In genomic region chr19:48445606-48446481, GRCh38 we compare ENCODE assay signal across 8 cellular contexts. TPM values are rescaled to one million over a fixed set of nuclear protein-coding genes. Genes with fewer than 3 reads are reported as not detected.
DNase-seq lines count a peak whose midpoint lies in the region; ATAC-seq, FAIRE-seq and TF ChIP-seq lines count a peak whose summit lies in the region.

Gene GRWD1 (plus strand): TSS chr19:48445983. CDS start chr19:48446006, 23 bp downstream.

- FAIRE-seq in kidney (lab: Jason Lieb, UNC), result peak; percentile 82

- ATAC-seq in GM19035 (IDR thresholded peaks at IDR 0.05; ENCODE audit: unreplicated experiment) (peak; percentile 81), HG03432 (IDR thresholded peaks at IDR 0.05; ENCODE audit: unreplicated experiment) (peak; percentile 78)

- TF ChIP-seq CTCF in AG09319 (IDR thresholded peaks at IDR 0.05; ENCODE audit: low read depth, low read length), result no peak; the same call in none of the 2 replicates
- TF ChIP-seq CTCF in kidney (IDR thresholded peaks at IDR 0.05; ENCODE audit: borderline replicate concordance, extremely low read depth, insufficient read depth), result no peak

- intact Hi-C loops in kidney (cut with DNase I), result no loop called here

- H3K9me3 ChIP-seq in kidney (ENCODE audit: control insufficient read depth in 1 of 2, low read length in 2 of 2), result no peaks in the 10 kb centered on the region

- peak; percentile 79 for DNase-seq in AG09319 (ENCODE audit: extremely low read depth, low read depth)
- peak; percentile 94 for DNase-seq in NCI-H510A (lab: John Stamatoyannopoulos, UW)
- DNase-seq in activated CD4-positive, alpha-beta T cell treated with anti-CD3 and anti-CD28 coated beads for 1 hour, result peak; percentile 91
- DNase-seq in cerebellum (ENCODE audit: low spot score), result peak; percentile 95
- DNase-seq in kidney, result peak; percentile 97
- peak; percentile 96 for DNase-seq in stimulated activated CD4-positive, alpha-beta T cell treated with anti-CD3 and anti-CD28 coated beads, Interleukin-15, amount 100 ng/mL, for 24 hours

- H3K4me3 ChIP-seq in kidney (ENCODE audit: low read length in 2 of 2), result peak within 1 kb of the TSS; percentile 86 to 97

- H3K9ac ChIP-seq in kidney (ENCODE audit: low read length in 2 of 2), result peak within 1 kb of the TSS; percentile 68 to 79

- peaks cover 9 to 11% of the 10 kb centered on the region in 2 donors for H3K4me1 ChIP-seq in kidney (ENCODE audit: control insufficient read depth in 1 of 2, insufficient read depth in 1 of 2, low read depth in 1 of 2, low read length in 2 of 2)

- peaks cover 9 to 18% of the 10 kb centered on the region in 2 donors for H3K36me3 ChIP-seq in kidney (ENCODE audit: control insufficient read depth in 1 of 2, insufficient read depth in 2 of 2, low read length in 2 of 2)

- peak within 1 kb of the TSS; percentile 87 for H3K27ac ChIP-seq in kidney (ENCODE audit: low read depth in 2 of 2, low read length in 2 of 2)

RNA-seq across cellular contexts. Expression of gene GRWD1, which starts in this region (rescaled TPM):
- total RNA-seq in cerebellum (9.7 TPM), kidney (34.0 TPM)
- 19.0 TPM for polyA plus RNA-seq in kidney (ENCODE audit: insufficient read depth, low read depth, low replicate concordance)

Comparison
In these comparisons a context has a peak if more than half of its experiments do, and no peak if none do; other contexts are left out.
1. Peak in every context shown above with its lines: DNase-seq, ATAC-seq, H3K4me3 ChIP-seq and H3K27ac ChIP-seq.